In the genomic region with DNA sequence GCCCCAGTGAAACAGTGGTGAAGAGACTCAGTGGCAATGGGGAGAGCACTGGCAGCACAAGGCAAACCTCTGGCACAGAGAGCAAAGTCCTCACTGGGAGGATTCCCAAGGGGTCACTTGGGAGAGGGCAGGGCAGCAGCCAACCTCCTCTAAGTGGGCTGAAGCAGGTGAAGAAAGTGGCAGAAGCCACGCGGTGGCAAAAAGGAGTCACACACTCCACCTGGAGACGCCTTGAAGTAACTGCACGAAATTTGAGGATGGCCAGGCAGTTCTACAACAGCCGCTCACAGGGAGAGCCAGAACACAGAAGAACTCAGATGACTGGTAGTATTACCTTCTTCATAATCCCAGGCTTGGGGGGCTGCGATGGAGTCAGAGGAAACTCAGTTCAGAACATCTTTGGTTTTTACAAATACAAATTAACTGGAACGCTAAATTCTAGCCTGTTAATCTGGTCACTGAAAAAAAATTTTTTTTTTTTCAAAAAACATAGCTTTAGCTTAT, we compare ENCODE assay signal across 8 cellular contexts. TPM values are rescaled to one million over a fixed set of nuclear protein-coding genes. Genes with fewer than 3 reads are reported as not detected.
A peak's percentile ranks its signal among the peaks of the same experiment; 100 is the strongest.
DNase-seq lines count a peak whose midpoint lies in the region; ATAC-seq, FAIRE-seq and TF ChIP-seq lines count a peak whose summit lies in the region.

No MANE protein-coding gene starts in this region.

- peak; percentile 87 for FAIRE-seq in GM12892 (lab: Jason Lieb, UNC)

- no peaks in the 10 kb centered on the region for H3K9me3 ChIP-seq in mesodermal cell (ENCODE audit: control insufficient read depth, low read length)

- peak; percentile 74 for ATAC-seq in HG02852 (IDR thresholded peaks at IDR 0.05; ENCODE audit: unreplicated experiment)

- in situ Hi-C loops in ACHN (cut with HindIII; ENCODE audit: low pct_ligation_motif_present, low pct_unique_long_range_greater_than_20kb, low sequenced_read_pairs): loop anchor here (25.0 kb wide), 1 partner anchor 164 kb away; no protein-coding TSS in a partner anchor

- peak overlapping the region; percentile 33 for H3K4me3 ChIP-seq in mesodermal cell (ENCODE audit: extremely low read depth, insufficient read depth, low read length, poor library complexity, severe bottlenecking)

- WGBS in mesodermal cell (ENCODE audit: insufficient coverage in 2 of 2), 2 experiments: 7 to 15% methylated on average over 4 to 6 of the region's 7 CpGs

- peaks cover 20% of the 10 kb centered on the region for H3K4me1 ChIP-seq in mesodermal cell (ENCODE audit: control insufficient read depth, insufficient read depth, low read length, poor library complexity, severe bottlenecking)

- peak overlapping the region; percentile 83 for H3K27ac ChIP-seq in mesodermal cell (ENCODE audit: low read depth, low read length, severe bottlenecking)

- peaks cover 7% of the 10 kb centered on the region for H3K36me3 ChIP-seq in mesodermal cell (ENCODE audit: control insufficient read depth, insufficient read depth, low read length)

- DNase-seq in ACHN (peak; percentile 96), GM12892 (ENCODE audit: insufficient read length) (peak; percentile 35), NCI-H187 treated with DMSO at 0.1 percent for 48 hours (lab: John Stamatoyannopoulos, UW) (peak; percentile 48), dedifferentiated amniotic fluid mesenchymal stem cell (ENCODE audit: extremely low spot score) (peak; percentile 81)
- peak; percentile 22 for DNase-seq in activated CD4-positive, alpha-beta T cell treated with anti-CD3 and anti-CD28 coated beads for 1 hour
- DNase-seq in stimulated activated CD8-positive, alpha-beta memory T cell treated with anti-CD3 and anti-CD28 coated beads, Interleukin-7, amount 100 ng/mL, for 24 hours (ENCODE audit: low read depth): peak; percentile 4

- TF ChIP-seq POLR2A in GM12892 (IDR thresholded peaks at IDR 0.05; ENCODE audit: low read depth, low read length): no peak

RNA-seq across cellular contexts. Expression of a gene that starts 0.6 kb away (rescaled TPM):
- polyA plus RNA-seq in GM12892 (2012; ENCODE audit: missing spikeins): 0.70 TPM
- polyA plus RNA-seq in mesodermal cell (2013, experiment 1 of 2): 4.7 TPM
- 5.2 TPM for polyA plus RNA-seq in mesodermal cell (2013, experiment 2 of 2)

Comparison
In these comparisons a context has a peak if more than half of its experiments do, and no peak if none do; other contexts are left out.
1. Peak in every context shown above with its lines: DNase-seq, ATAC-seq, H3K4me3 ChIP-seq and H3K27ac ChIP-seq.
2. DNase-seq: peak in every context shown above with its lines; median percentile 96 in ACHN; 81 in dedifferentiated amniotic fluid mesenchymal stem cell; 48 in NCI-H187 treated with DMSO at 0.1 percent for 48 hours; 35 in GM12892; 22 in activated CD4-positive, alpha-beta T cell treated with anti-CD3 and anti-CD28 coated beads for 1 hour; 4 in stimulated activated CD8-positive, alpha-beta memory T cell treated with anti-CD3 and anti-CD28 coated beads, Interleukin-7, amount 100 ng/mL, for 24 hours.